In the genomic region with DNA sequence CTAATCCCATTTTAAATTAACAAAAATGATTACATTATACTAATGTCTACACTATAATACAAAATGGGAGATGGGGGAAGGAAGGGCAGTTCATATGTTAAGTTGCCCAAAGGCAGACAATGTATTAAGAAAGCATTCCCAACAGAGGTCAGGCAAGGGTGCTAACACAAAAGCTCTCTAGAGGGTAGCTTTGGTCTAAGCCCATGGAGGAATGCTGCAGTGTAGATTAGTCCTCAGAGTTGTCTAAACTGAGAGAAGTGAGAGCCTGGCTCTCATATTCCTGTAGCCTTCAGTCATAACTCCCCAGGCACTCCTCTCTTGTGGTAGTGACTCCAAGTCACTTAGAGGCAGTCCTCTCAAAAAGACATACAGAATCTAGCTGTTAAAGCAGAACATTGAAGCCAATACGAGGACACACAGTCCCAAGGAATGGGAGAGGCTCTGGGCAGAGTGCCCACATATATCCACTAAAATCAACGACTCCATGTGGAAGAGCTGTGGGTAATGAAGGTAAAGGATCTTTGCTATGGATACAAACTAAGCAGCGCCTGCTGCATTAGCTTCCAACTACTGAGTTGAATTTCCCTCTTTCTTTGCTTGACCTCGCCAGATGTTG, we compare ENCODE assay signal across 31 cellular contexts. TPM values are rescaled to one million over a fixed set of nuclear protein-coding genes. Genes with fewer than 3 reads are reported as not detected.
DNase-seq lines count a peak whose midpoint lies in the region; ATAC-seq, FAIRE-seq and TF ChIP-seq lines count a peak whose summit lies in the region.
"Had no signal": no experiment of that assay in that cellular context is flagged by ENCODE, and none has a peak within 500 bp of the region (broad histone marks: within the 10 kb centered on the region; RNA-seq: fewer than 3 reads in every experiment).

No MANE protein-coding gene starts in this region.

- DNase-seq in breast epithelium (ENCODE audit: low spot score in 2 of 2) (no peak), MCF 10A (ENCODE audit: unreplicated experiment) (no peak), T-helper 17 cell (no peak), keratinocyte (ENCODE audit: low read depth, low spot score) (no peak), C1 segment of cervical spinal cord (lab: John Stamatoyannopoulos, UW) (no peak), SK-N-SH (no peak)
- DNase-seq: activated CD8-positive, alpha-beta T cell treated with anti-CD3 and anti-CD28 coated beads for 36 hours; cortex of kidney; endodermal cell; GDM1; hypothalamus; left ventricle myocardium superior; midbrain; NCI-H1092 treated with DMSO at 0.1 percent for 48 hours; NCI-H1930; NCI-H526; pancreas; retina had no signal

- no peaks in the 10 kb centered on the region for H3K9me2 ChIP-seq in SK-N-SH

- peaks cover 16% of the 10 kb centered on the region for H3K4me1 Mint-ChIP-seq in MCF 10A (ENCODE audit: insufficient read depth, unreplicated experiment)
- peaks cover 48% of the 10 kb centered on the region for H3K4me1 Mint-ChIP-seq in T-helper 17 cell
- H3K4me1 Mint-ChIP-seq: nephron had no signal

- no peaks in the 10 kb centered on the region for H3K36me3 ChIP-seq in breast epithelium
- H3K36me3 ChIP-seq in keratinocyte (ENCODE audit: control insufficient read depth in 2 of 2, extremely low read depth in 1 of 2, insufficient read depth in 2 of 2, low read length in 2 of 2), result no peaks in the 10 kb centered on the region
- no peaks in the 10 kb centered on the region for H3K36me3 ChIP-seq in urinary bladder (ENCODE audit: insufficient read depth)
- H3K36me3 ChIP-seq in SK-N-SH (replicated peaks in 1 of 2; ENCODE audit: control insufficient read depth in 1 of 2, insufficient read depth in 2 of 2, low read length in 1 of 2), result no peaks in the 10 kb centered on the region
- H3K36me3 ChIP-seq: ascending aorta, gastroesophageal sphincter, pancreas, tibial nerve had no signal

- CTCF ChIA-PET in MCF 10A (lab: Yijun Ruan, JAX), result interaction anchor here (0.7 to 2.3 kb wide), 7 partner anchors 9 to 220 kb away, joined by 3 to 7 read pairs (median 4); a partner anchor contains a TSS
- CTCF ChIA-PET in SK-N-SH (lab: Yijun Ruan, JAX), result interaction anchor here (1.0 to 1.3 kb wide), 3 partner anchors 12 to 327 kb away, joined by 3 to 5 read pairs (median 4); no protein-coding TSS in a partner anchor

- H3K27me3 ChIP-seq in breast epithelium (no peaks in the 10 kb centered on the region), keratinocyte (ENCODE audit: control insufficient read depth, extremely low read depth, insufficient read depth, low read length) (no peaks in the 10 kb centered on the region), SK-N-SH (ENCODE audit: insufficient read depth) (no peaks in the 10 kb centered on the region)
- H3K27me3 ChIP-seq: ascending aorta, gastroesophageal sphincter, pancreas, tibial nerve had no signal

- no peaks in the 10 kb centered on the region for H3K27me3 Mint-ChIP-seq in MCF 10A (ENCODE audit: insufficient read depth, unreplicated experiment)
- H3K27me3 Mint-ChIP-seq in T-helper 17 cell, result no peaks in the 10 kb centered on the region
- H3K27me3 Mint-ChIP-seq: activated CD8-positive, alpha-beta T cell treated with anti-CD3 and anti-CD28 coated beads for 36 hours; activated naive CD8-positive, alpha-beta T cell; activated T-helper 17 cell treated with anti-CD3 and anti-CD28 coated beads, Interleukin-2, amount 50 U/mL, for 72 hours; B cell had no signal

- WGBS in urinary bladder, result 65% methylated on average over 4 of the region's 4 CpGs
- 67% methylated on average over 4 of the region's 4 CpGs for WGBS in SK-N-SH (ENCODE audit: low lambda C conversion rate)

- intact Hi-C loops in breast epithelium (cut with DNase I; ENCODE audit: low total_unique reads) (no loop called here), MCF 10A (cut with micrococcal nuclease) (loop anchor here (5.0 kb wide), 1 partner anchor 222 kb away; no protein-coding TSS in a partner anchor)

- no peak overlapping the region for H2AFZ ChIP-seq in keratinocyte (ENCODE audit: control insufficient read depth, low read length)
- no peak overlapping the region for H2AFZ ChIP-seq in SK-N-SH (ENCODE audit: low read depth)

- no peaks in the 10 kb centered on the region for H4K20me1 ChIP-seq in keratinocyte (ENCODE audit: control insufficient read depth, extremely low read depth, insufficient read depth, low read length)
- no peaks in the 10 kb centered on the region for H4K20me1 ChIP-seq in SK-N-SH (ENCODE audit: insufficient read depth)

- H3K4me1 ChIP-seq in breast epithelium, result no peaks in the 10 kb centered on the region
- peaks cover 19% of the 10 kb centered on the region for H3K4me1 ChIP-seq in keratinocyte (ENCODE audit: control insufficient read depth, extremely low read depth, insufficient read depth, low read length)
- H3K4me1 ChIP-seq in urinary bladder (ENCODE audit: insufficient read depth), result no peaks in the 10 kb centered on the region
- no peaks in the 10 kb centered on the region; a peak in 1 of 4 replicates for H3K4me1 ChIP-seq in SK-N-SH (ENCODE audit: control insufficient read depth in 1 of 2, insufficient read depth in 2 of 2, low read depth in 1 of 2, low read length in 1 of 2)
- H3K4me1 ChIP-seq: ascending aorta, gastroesophageal sphincter had no signal

- TF ChIP-seq CTCF in breast epithelium (IDR thresholded peaks at IDR 0.05), result no peak
- no peak for TF ChIP-seq CTCF in MCF 10A (IDR thresholded peaks at IDR 0.05; ENCODE audit: unreplicated experiment)
- TF ChIP-seq CTCF in keratinocyte (optimal IDR thresholded peaks at IDR 0.05 in 1 of 3, IDR thresholded peaks at IDR 0.05 in 1 of 3, conservative IDR thresholded peaks at IDR 0.05 in 1 of 3; ENCODE audit: extremely low read depth in 1 of 3, insufficient read depth in 2 of 3, low read length in 3 of 3), result no peak
- no peak for TF ChIP-seq CTCF in SK-N-SH (IDR thresholded peaks at IDR 0.05)

- TF ChIP-seq RAD21 in SK-N-SH (IDR thresholded peaks at IDR 0.05; ENCODE audit: low read length), result no peak

- H3K36me3 Mint-ChIP-seq in MCF 10A (ENCODE audit: insufficient read depth, unreplicated experiment) (no peaks in the 10 kb centered on the region), T-helper 17 cell (ENCODE audit: low read depth) (peaks cover 2% of the 10 kb centered on the region)
- H3K36me3 Mint-ChIP-seq: activated naive CD8-positive, alpha-beta T cell had no signal

- no TSS peak for BruUV-seq in MCF 10A (replicated peaks; lab: Mats Ljungman, UMichigan)

- dilution Hi-C loops in keratinocyte (cut with MboI; ENCODE audit: extremely low pct_ligation_motif_present, low sequenced_read_pairs), result no loop called here

- no peak for TF ChIP-seq EP300 in SK-N-SH (IDR thresholded peaks at IDR 0.05; ENCODE audit: borderline replicate concordance in 1 of 2, low read depth in 1 of 2, low read length in 1 of 2)

- no peaks in the 10 kb centered on the region for H3K9me3 Mint-ChIP-seq in MCF 10A (ENCODE audit: unreplicated experiment)
- H3K9me3 Mint-ChIP-seq: activated CD8-positive, alpha-beta T cell treated with anti-CD3 and anti-CD28 coated beads for 36 hours; activated T-helper 17 cell treated with anti-CD3 and anti-CD28 coated beads, Interleukin-2, amount 50 U/mL, for 72 hours; nephron; T-helper 1 cell treated with Interleukin-12 subunit alpha and Interleukin-12 subunit beta and Interleukin-4 antibody, amounts not matched to agents 30 μg/mL and 1 μg/mL, for 36 hours had no signal

- H3K27ac ChIP-seq in breast epithelium (peak overlapping the region; percentile 23 to 45), keratinocyte (ENCODE audit: control insufficient read depth, insufficient read depth, low read length) (no peak overlapping the region), urinary bladder (ENCODE audit: low read depth) (peak overlapping the region; percentile 54), SK-N-SH (ENCODE audit: low read depth in 2 of 2, low read length in 1 of 2) (no peak overlapping the region)
- H3K27ac ChIP-seq: ascending aorta, gastroesophageal sphincter, HL-60, pancreas, RWPE1, tibial nerve had no signal

- H3K4me3 Mint-ChIP-seq in MCF 10A (ENCODE audit: unreplicated experiment) (no peak overlapping the region), T-helper 17 cell (no peak overlapping the region)
- H3K4me3 Mint-ChIP-seq: activated CD8-positive, alpha-beta T cell treated with anti-CD3 and anti-CD28 coated beads for 36 hours; activated naive CD8-positive, alpha-beta T cell; B cell; endodermal cell; nephron; T-helper 1 cell treated with Interleukin-12 subunit alpha and Interleukin-12 subunit beta and Interleukin-4 antibody, amounts not matched to agents 30 μg/mL and 1 μg/mL, for 36 hours had no signal

- no peaks in the 10 kb centered on the region for H3F3A ChIP-seq in SK-N-SH (replicated peaks; ENCODE audit: insufficient read depth)

- H3K9me1 ChIP-seq in keratinocyte (ENCODE audit: control insufficient read depth, extremely low read depth, insufficient read depth, low read length), result no peaks in the 10 kb centered on the region

- TF ChIP-seq POLR2A in breast epithelium (IDR thresholded peaks at IDR 0.05), result no peak

- no peaks in the 10 kb centered on the region for H3K9me3 ChIP-seq in breast epithelium
- H3K9me3 ChIP-seq in T-helper 17 cell (ENCODE audit: control insufficient read depth, low read length, poor library complexity, severe bottlenecking), result no peaks in the 10 kb centered on the region
- no peaks in the 10 kb centered on the region for H3K9me3 ChIP-seq in keratinocyte (ENCODE audit: control insufficient read depth, low read depth, low read length)
- H3K9me3 ChIP-seq in SK-N-SH, result no peaks in the 10 kb centered on the region
- H3K9me3 ChIP-seq: ascending aorta, gastroesophageal sphincter, pancreas, tibial nerve had no signal

- no peak overlapping the region for H3K4me3 ChIP-seq in breast epithelium
- H3K4me3 ChIP-seq in keratinocyte (ENCODE audit: control insufficient read depth in 2 of 3, extremely low read depth in 1 of 3, insufficient read depth in 2 of 3, low read depth in 1 of 3, low read length in 3 of 3), result no peak overlapping the region
- H3K4me3 ChIP-seq in urinary bladder (ENCODE audit: low read depth, low read length), result no peak overlapping the region
- no peak overlapping the region for H3K4me3 ChIP-seq in SK-N-SH (ENCODE audit: low read depth in 2 of 2, low read length in 1 of 2)
- H3K4me3 ChIP-seq: ascending aorta, gastroesophageal sphincter, pancreas, tibial nerve had no signal

- ATAC-seq in T-helper 17 cell, result no peak
- ATAC-seq in HG03135 (IDR thresholded peaks at IDR 0.05; ENCODE audit: unreplicated experiment), result no peak
- ATAC-seq: activated CD8-positive, alpha-beta T cell treated with anti-CD3 and anti-CD28 coated beads for 36 hours; activated T-helper 17 cell treated with anti-CD3 and anti-CD28 coated beads, Interleukin-2, amount 50 U/mL, for 72 hours; gastroesophageal sphincter; left ventricle myocardium superior; pancreas had no signal

- H3K4me2 ChIP-seq in keratinocyte (ENCODE audit: control insufficient read depth, extremely low read depth, insufficient read depth, low read depth, low read length) (no peak overlapping the region), SK-N-SH (no peak overlapping the region)

- H3K27ac Mint-ChIP-seq in MCF 10A (ENCODE audit: low read depth, unreplicated experiment), result no peak overlapping the region
- peak overlapping the region; percentile 29 for H3K27ac Mint-ChIP-seq in T-helper 17 cell
- H3K27ac Mint-ChIP-seq: activated CD8-positive, alpha-beta T cell treated with anti-CD3 and anti-CD28 coated beads for 36 hours; activated naive CD8-positive, alpha-beta T cell; activated T-helper 17 cell treated with anti-CD3 and anti-CD28 coated beads, Interleukin-2, amount 50 U/mL, for 72 hours; B cell; endodermal cell; nephron; T-helper 1 cell treated with Interleukin-12 subunit alpha and Interleukin-12 subunit beta and Interleukin-4 antibody, amounts not matched to agents 30 μg/mL and 1 μg/mL, for 36 hours had no signal

- peak; percentile 34 for FAIRE-seq in keratinocyte (lab: Jason Lieb, UNC)
- FAIRE-seq: islet of Langerhans, pancreas had no signal

- H3K9ac ChIP-seq in keratinocyte (ENCODE audit: control insufficient read depth, extremely low read depth, insufficient read depth, low read length) (no peak overlapping the region), SK-N-SH (no peak overlapping the region)

- POLR2A ChIA-PET in MCF 10A (lab: Yijun Ruan, JAX) (interaction anchor here (0.7 to 2.0 kb wide), 11 partner anchors 9 to 327 kb away, joined by 3 to 16 read pairs (median 5); a partner anchor contains a TSS), SK-N-SH (lab: Yijun Ruan, JAX) (no interaction called here)

- H3K79me2 ChIP-seq in keratinocyte (ENCODE audit: control insufficient read depth, insufficient read depth, low read length), result no peaks in the 10 kb centered on the region
- H3K79me2 ChIP-seq in SK-N-SH (ENCODE audit: insufficient read depth), result no peaks in the 10 kb centered on the region

RNA-seq across cellular contexts. Expression of a gene that starts 14.5 kb away (rescaled TPM):
- 100 to 1,000 TPM in 1 of 3 donors, 10 to 100 TPM in 1, under 1 TPM in 1; 0.96 to 246 (median 48.4) TPM for total RNA-seq in breast epithelium
- total RNA-seq in MCF 10A (2022), result 0.44 and 1.1 TPM in 2 replicates
- total RNA-seq in T-helper 17 cell, result 1 to 10 TPM; 1.7 to 2.3 TPM
- 0.37 to 0.98 TPM (median 0.97 TPM) in 3 replicates for polyA plus RNA-seq in keratinocyte
- polyA plus RNA-seq in keratinocyte (2011; ENCODE audit: low read depth), result 0.49 TPM
- polyA plus RNA-seq in keratinocyte (2011; cell fraction: cytosol; rRNA removed), result 0.27 and 0.49 TPM in 2 replicates
- 1.1 and 2.2 TPM in 2 replicates for polyA plus RNA-seq in keratinocyte (2011; cell fraction: nucleus; rRNA removed)
- 0.29 and 0.55 TPM in 2 replicates for polyA plus RNA-seq in keratinocyte (2012; ENCODE audit: low replicate concordance)
- polyA minus RNA-seq in keratinocyte, result 2.6 to 5.0 TPM in 2 of 3 replicates, not detected in the other
- polyA minus RNA-seq in keratinocyte (2011; cell fraction: cytosol; rRNA and poly(A)+ RNA removed), result not detected
- 7.0 and 13.3 TPM in 2 replicates for polyA minus RNA-seq in keratinocyte (2011; cell fraction: nucleus; rRNA and poly(A)+ RNA removed)
- 7.5 TPM for total RNA-seq in urinary bladder
- 2.0 TPM for polyA plus RNA-seq in urinary bladder
- polyA plus RNA-seq in SK-N-SH (2012; rRNA removed), result 1.0 and 1.5 TPM in 2 replicates
- polyA plus RNA-seq in SK-N-SH (2012; cell fraction: cytosol; rRNA removed), result 1.2 and 1.4 TPM in 2 replicates
- polyA plus RNA-seq in SK-N-SH (2012; cell fraction: nucleus; rRNA removed), result 2.5 and 3.7 TPM in 2 replicates
- total RNA-seq: ascending aorta had no signal

Comparison
In these comparisons a context has a peak if more than half of its experiments do, and no peak if none do; other contexts are left out.
1. H3K27ac ChIP-seq: peak in breast epithelium (2 of 2) and urinary bladder (single experiment); none in keratinocyte (single experiment) and SK-N-SH (0 of 2).